Comparison of ENCODE assay signal across 17 cellular contexts in the genomic region with DNA sequence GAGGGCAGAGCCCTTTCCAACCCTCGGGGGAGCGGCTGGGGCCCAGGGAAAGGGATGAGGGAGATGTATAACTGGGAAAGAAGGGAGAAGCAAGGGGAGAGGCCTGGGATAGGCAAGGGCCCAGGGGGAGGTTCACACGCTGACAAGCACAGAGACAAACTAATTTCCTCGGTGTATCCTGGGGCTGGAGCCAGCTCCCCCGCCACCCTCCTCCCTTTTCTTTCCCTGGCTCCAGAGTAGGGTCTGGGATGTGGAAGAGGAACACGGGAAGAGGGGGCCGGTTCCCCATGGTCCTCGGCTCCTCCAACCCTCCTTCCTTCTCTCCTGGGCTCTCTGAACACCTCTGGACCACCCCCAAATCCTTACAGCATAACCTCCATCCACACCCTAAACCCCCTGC. TPM values are rescaled to one million over a fixed set of nuclear protein-coding genes. Genes with fewer than 3 reads are reported as not detected.
DNase-seq lines count a peak whose midpoint lies in the region; ATAC-seq, FAIRE-seq and TF ChIP-seq lines count a peak whose summit lies in the region.
"Had no signal": no experiment of that assay in that cellular context is flagged by ENCODE, and none has a peak within 500 bp of the region (broad histone marks: within the 10 kb centered on the region; RNA-seq: fewer than 3 reads in every experiment).

No MANE protein-coding gene starts in this region.

- intact Hi-C loops in left lung (cut with DNase I) = no loop called here

- H3K4me1 ChIP-seq in GM23248 (ENCODE audit: insufficient read depth) (peaks cover 55% of the 10 kb centered on the region), astrocyte (ENCODE audit: insufficient read depth, low read length) (peaks cover 53% of the 10 kb centered on the region), left lung (peaks cover 27 to 71% of the 10 kb centered on the region in 2 donors), MM.1S (ENCODE audit: low read length) (no peaks in the 10 kb centered on the region)

- no peak overlapping the region for H3K27ac Mint-ChIP-seq in astrocyte (ENCODE audit: unreplicated experiment)
- peak overlapping the region; percentile 64 for H3K27ac Mint-ChIP-seq in stimulated activated memory B cell treated with anti-CD40 and anti-IgM and Interleukin-4, amounts not matched to agents 10 μg/mL and 1 μg/mL and 100 μg/mL, for 72 hours
- H3K27ac Mint-ChIP-seq: activated naive CD4-positive, alpha-beta T cell treated with anti-CD3 and anti-CD28 coated beads, Interleukin-2, amount 50 U/mL, for 72 hours; neural progenitor cell had no signal

- H3K4me2 ChIP-seq in GM23248 (ENCODE audit: unreplicated experiment) = peak overlapping the region; percentile 69
- peak overlapping the region; percentile 60 for H3K4me2 ChIP-seq in astrocyte (ENCODE audit: low read length)
- H3K4me2 ChIP-seq in MM.1S (ENCODE audit: low read depth, low read length) = no peak overlapping the region
- H3K4me2 ChIP-seq: neural progenitor cell had no signal

- in situ Hi-C loops in GM23248 (cut with MboI) = no loop called here

- H3K27ac ChIP-seq in GM23248 (peak overlapping the region; percentile 62), astrocyte (ENCODE audit: low read depth, low read length) (no peak overlapping the region), left lung (peak overlapping the region; percentile 9 to 33), MM.1S (ENCODE audit: low read length) (no peak overlapping the region)
- H3K27ac ChIP-seq: neural progenitor cell, SJSA1 had no signal

- H3K27me3 ChIP-seq in GM23248 (replicated peaks; ENCODE audit: insufficient read depth) (no peaks in the 10 kb centered on the region), astrocyte (ENCODE audit: insufficient read depth, low read length) (no peaks in the 10 kb centered on the region), left lung (no peaks in the 10 kb centered on the region), MM.1S (replicated peaks; ENCODE audit: insufficient read depth, low read length) (no peaks in the 10 kb centered on the region)
- H3K27me3 ChIP-seq: SJSA1 had no signal

- H3K27me3 Mint-ChIP-seq in astrocyte (ENCODE audit: low read depth, unreplicated experiment) = no peaks in the 10 kb centered on the region
- no peaks in the 10 kb centered on the region for H3K27me3 Mint-ChIP-seq in stimulated activated memory B cell treated with anti-CD40 and anti-IgM and Interleukin-4, amounts not matched to agents 10 μg/mL and 1 μg/mL and 100 μg/mL, for 72 hours

- no peak for TF ChIP-seq CTCF in astrocyte (IDR thresholded peaks at IDR 0.05; ENCODE audit: insufficient read depth, low read depth, low read length)
- TF ChIP-seq CTCF in left lung (IDR thresholded peaks at IDR 0.05) = no peak
- TF ChIP-seq CTCF in MM.1S (IDR thresholded peaks at IDR 0.05; ENCODE audit: low read length) = no peak

- peak; percentile 41 for DNase-seq in GM23248
- no peak for DNase-seq in astrocyte (ENCODE audit: low read depth)
- DNase-seq in left lung = no peak
- no peak for DNase-seq in MM.1S
- DNase-seq in HK-2 (ENCODE audit: unreplicated experiment) = no peak
- DNase-seq in activated gamma-delta T cell treated with Interleukin-2 at 50 U/mL for 16 hours = no peak
- DNase-seq: C1 segment of cervical spinal cord, dermis blood vessel endothelial cell, NCI-H1105 treated with DMSO at 0.1 percent for 48 hours, NCI-H526 treated with DMSO at 0.1 percent for 48 hours had no signal

- H3K4me1 Mint-ChIP-seq in astrocyte (ENCODE audit: low read depth, unreplicated experiment) = peaks cover 46% of the 10 kb centered on the region
- peaks cover 94% of the 10 kb centered on the region for H3K4me1 Mint-ChIP-seq in stimulated activated memory B cell treated with anti-CD40 and anti-IgM and Interleukin-4, amounts not matched to agents 10 μg/mL and 1 μg/mL and 100 μg/mL, for 72 hours

- H3K9ac ChIP-seq in GM23248 (peak overlapping the region; percentile 62), astrocyte (ENCODE audit: low read length) (peak overlapping the region; percentile 20), MM.1S (ENCODE audit: low read length) (no peak overlapping the region)
- H3K9ac ChIP-seq: neural progenitor cell had no signal

- no peak for TF ChIP-seq POLR2A in GM18505 (IDR thresholded peaks at IDR 0.05; ENCODE audit: borderline replicate concordance, extremely low read depth, insufficient read depth, insufficient read length)

- peaks cover 29% of the 10 kb centered on the region for H3K36me3 Mint-ChIP-seq in astrocyte (ENCODE audit: low read depth, unreplicated experiment)
- peaks cover 47% of the 10 kb centered on the region for H3K36me3 Mint-ChIP-seq in stimulated activated memory B cell treated with anti-CD40 and anti-IgM and Interleukin-4, amounts not matched to agents 10 μg/mL and 1 μg/mL and 100 μg/mL, for 72 hours
- H3K36me3 Mint-ChIP-seq: activated naive CD4-positive, alpha-beta T cell treated with anti-CD3 and anti-CD28 coated beads, Interleukin-2, amount 50 U/mL, for 72 hours had no signal

- H3K9me3 ChIP-seq in GM23248 (ENCODE audit: low read depth) = no peaks in the 10 kb centered on the region
- H3K9me3 ChIP-seq in astrocyte (ENCODE audit: insufficient read depth, low read depth, low read length) = no peaks in the 10 kb centered on the region
- no peaks in the 10 kb centered on the region for H3K9me3 ChIP-seq in left lung
- no peaks in the 10 kb centered on the region for H3K9me3 ChIP-seq in MM.1S (replicated peaks; ENCODE audit: insufficient read depth, low read length)
- H3K9me3 ChIP-seq: SJSA1 had no signal

- H3K4me3 ChIP-seq in GM23248 (peak overlapping the region; percentile 36), astrocyte (ENCODE audit: insufficient read depth, low read depth, low read length) (no peak overlapping the region), left lung (no peak overlapping the region), MM.1S (ENCODE audit: low read length) (no peak overlapping the region)
- H3K4me3 ChIP-seq: neural progenitor cell, SJSA1 had no signal

- H2AFZ ChIP-seq in GM23248 = no peak overlapping the region
- H2AFZ ChIP-seq in astrocyte (ENCODE audit: low read depth, low read length) = no peak overlapping the region
- no peak overlapping the region for H2AFZ ChIP-seq in MM.1S (ENCODE audit: low read length)
- H2AFZ ChIP-seq: neural progenitor cell had no signal

- H3K9me3 Mint-ChIP-seq in astrocyte (ENCODE audit: unreplicated experiment) = no peaks in the 10 kb centered on the region
- H3K9me3 Mint-ChIP-seq in stimulated activated memory B cell treated with anti-CD40 and anti-IgM and Interleukin-4, amounts not matched to agents 10 μg/mL and 1 μg/mL and 100 μg/mL, for 72 hours = no peaks in the 10 kb centered on the region
- H3K9me3 Mint-ChIP-seq: activated naive CD4-positive, alpha-beta T cell treated with anti-CD3 and anti-CD28 coated beads, Interleukin-2, amount 50 U/mL, for 72 hours; neural progenitor cell had no signal

- FAIRE-seq in astrocyte (lab: Jason Lieb, UNC) = no peak
- FAIRE-seq: frontal cortex had no signal

- 38 to 53% methylated on average over 3 to 8 of the region's 8 CpGs for WGBS in GM23248 (ENCODE audit: low coverage in 1 of 2, low lambda C conversion rate in 2 of 2, missing lambda C conversion rate in 2 of 2), 2 experiments

- peaks cover 100% of the 10 kb centered on the region for H3K79me2 ChIP-seq in GM23248 (ENCODE audit: insufficient read depth)
- H3K79me2 ChIP-seq in astrocyte (ENCODE audit: insufficient read depth, low read length) = peaks cover 73% of the 10 kb centered on the region
- no peaks in the 10 kb centered on the region for H3K79me2 ChIP-seq in MM.1S (ENCODE audit: low read length)

- H3F3A ChIP-seq in GM23248 (ENCODE audit: insufficient read depth) (peaks cover 55% of the 10 kb centered on the region), MM.1S (ENCODE audit: insufficient read depth, low read length) (peaks cover 4% of the 10 kb centered on the region; the same call in 1 of the 2 replicates)

- H3K4me3 Mint-ChIP-seq in astrocyte (ENCODE audit: unreplicated experiment) = no peak overlapping the region
- H3K4me3 Mint-ChIP-seq in stimulated activated memory B cell treated with anti-CD40 and anti-IgM and Interleukin-4, amounts not matched to agents 10 μg/mL and 1 μg/mL and 100 μg/mL, for 72 hours = no peak overlapping the region
- H3K4me3 Mint-ChIP-seq: neural progenitor cell had no signal

- H3K9me2 ChIP-seq in GM23248 (ENCODE audit: insufficient read depth) (no peaks in the 10 kb centered on the region), MM.1S (replicated peaks; ENCODE audit: insufficient read depth, low read length) (no peaks in the 10 kb centered on the region)

- ATAC-seq in left lung (peak; percentile 12), GM18505 (IDR thresholded peaks at IDR 0.05; ENCODE audit: unreplicated experiment) (no peak)
- no peak for ATAC-seq in stimulated activated memory B cell treated with anti-CD40 and anti-IgM and Interleukin-4, amounts not matched to agents 10 μg/mL and 1 μg/mL and 100 μg/mL, for 72 hours
- ATAC-seq: activated naive CD4-positive, alpha-beta T cell treated with anti-CD3 and anti-CD28 coated beads, Interleukin-2, amount 50 U/mL, for 72 hours; HCT116 had no signal

- H3K36me3 ChIP-seq in GM23248 (ENCODE audit: low read depth) (peaks cover 19% of the 10 kb centered on the region; the same call in 1 of the 2 replicates), astrocyte (ENCODE audit: insufficient read depth, low read length) (peaks cover 14% of the 10 kb centered on the region), left lung (peaks cover 0 to 19% of the 10 kb centered on the region in 2 donors), MM.1S (replicated peaks; ENCODE audit: insufficient read depth, low read length) (no peaks in the 10 kb centered on the region)
- H3K36me3 ChIP-seq: neural progenitor cell had no signal

- H4K20me1 ChIP-seq in GM23248 (ENCODE audit: insufficient read depth) (peaks cover 23% of the 10 kb centered on the region), astrocyte (ENCODE audit: insufficient read depth, low read length) (peaks cover 91% of the 10 kb centered on the region), MM.1S (ENCODE audit: insufficient read depth, low read length) (no peaks in the 10 kb centered on the region)

RNA-seq across cellular contexts. Expression of gene CLCF1, which starts 6.9 kb away (rescaled TPM):
- 33.0 and 39.1 TPM in 2 replicates for total RNA-seq in GM23248 (2014; rRNA removed; shearing (Covaris generic))
- 20.0 and 21.1 TPM in 2 replicates for polyA plus RNA-seq in GM23248 (2016; fragmentation: Nextera tagmentation; extraction: Ambion mirVana)
- total RNA-seq in astrocyte (17.4 and 17.6 TPM in 2 replicates), left lung (1 to 10 TPM; 7.3 to 9.2 TPM)

RNA-seq across cellular contexts. Expression of gene POLD4, which starts 13.2 kb away (rescaled TPM):
- 86.6 and 109 TPM in 2 replicates for total RNA-seq in GM23248 (2014; rRNA removed; shearing (Covaris generic))
- polyA plus RNA-seq in GM23248 (2016; fragmentation: Nextera tagmentation; extraction: Ambion mirVana) = 121 and 136 TPM in 2 replicates
- total RNA-seq in astrocyte (53.5 and 69.2 TPM in 2 replicates), left lung (10 to 100 TPM; 67.7 to 77.3 TPM)

RNA-seq across cellular contexts. Expression of gene RAD9A, which starts 25.2 kb away (rescaled TPM):
- total RNA-seq in GM23248 (2014; rRNA removed; shearing (Covaris generic)) = 0.51 and 4.6 TPM in 2 replicates
- polyA plus RNA-seq in GM23248 (2016; fragmentation: Nextera tagmentation; extraction: Ambion mirVana) = 3.9 and 5.7 TPM in 2 replicates
- total RNA-seq in astrocyte = 9.2 and 9.4 TPM in 2 replicates
- 10 to 100 TPM; 18.4 to 21.5 TPM for total RNA-seq in left lung

RNA-seq across cellular contexts. Expression of gene PPP1CA, which starts 35.1 kb away (rescaled TPM):
- 140 and 172 TPM in 2 replicates for total RNA-seq in GM23248 (2014; rRNA removed; shearing (Covaris generic))
- 207 and 222 TPM in 2 replicates for polyA plus RNA-seq in GM23248 (2016; fragmentation: Nextera tagmentation; extraction: Ambion mirVana)
- total RNA-seq in astrocyte = 157 and 159 TPM in 2 replicates
- total RNA-seq in left lung = 100 to 1,000 TPM; 138 to 173 TPM

RNA-seq across cellular contexts. Expression of gene TBC1D10C, which starts 37.3 kb away (rescaled TPM):
- not detected in 2 replicates for total RNA-seq in GM23248 (2014; rRNA removed; shearing (Covaris generic))
- 0.25 TPM in 1 of 2 replicates, not detected in the other for polyA plus RNA-seq in GM23248 (2016; fragmentation: Nextera tagmentation; extraction: Ambion mirVana)
- total RNA-seq in astrocyte = 0.16 TPM in 1 of 2 replicates, not detected in the other
- 10 to 100 TPM in 1 of 2 donors, 1 to 10 TPM in 1; 8.0 to 15.5 TPM for total RNA-seq in left lung
- total RNA-seq: frontal cortex, SJSA1 had no signal

Comparison
In these comparisons a context has a peak if more than half of its experiments do, and no peak if none do; other contexts are left out.
1. H3K27ac ChIP-seq: peak in GM23248 (single experiment) and left lung (2 of 2); none in astrocyte (single experiment) and MM.1S (single experiment).